ENCODE assay signal across 18 cellular contexts in the genomic region with DNA sequence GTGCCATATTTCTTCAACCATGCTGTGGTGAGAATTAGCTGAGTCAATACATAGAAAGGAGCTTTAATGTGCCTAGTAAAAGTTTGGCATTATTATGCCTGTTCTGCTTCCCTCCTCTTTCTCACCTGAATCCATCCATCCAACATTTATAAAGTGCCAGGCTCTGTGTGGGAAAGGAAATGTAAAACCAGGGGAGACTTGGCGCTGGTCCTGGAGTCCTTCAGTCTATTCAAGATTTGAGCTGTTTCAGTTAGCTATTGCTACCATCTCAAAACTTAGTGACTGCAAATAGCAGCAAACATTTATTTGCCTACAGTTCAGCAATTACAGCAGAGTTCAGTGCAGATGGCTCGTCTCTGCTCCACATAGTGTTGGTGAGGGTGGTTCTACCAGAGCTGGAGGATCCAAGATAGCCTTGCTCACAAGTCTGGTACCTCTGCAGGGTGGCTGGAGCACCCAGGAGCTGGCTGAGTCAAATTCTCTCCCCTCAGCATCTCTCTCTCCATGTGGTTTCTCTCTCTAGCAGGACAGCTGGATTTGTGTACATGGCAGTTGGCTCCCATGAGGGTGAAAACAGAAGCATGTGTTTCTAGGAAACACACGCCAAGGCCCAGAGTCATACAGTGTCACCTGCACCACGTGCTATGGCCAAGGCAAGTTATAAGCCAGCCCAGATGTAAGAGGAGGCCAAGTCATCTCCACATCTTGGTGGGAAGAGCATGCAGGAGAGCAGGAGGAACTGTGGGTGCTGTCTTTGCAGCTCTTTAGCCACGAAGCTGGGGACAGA.
DNase-seq lines count a peak whose midpoint lies in the region; ATAC-seq and TF ChIP-seq lines count a peak whose summit lies in the region.
"Had no signal": no experiment of that assay in that cellular context is flagged by ENCODE, and none has a peak within 500 bp of the region (broad histone marks: within the 10 kb centered on the region; RNA-seq: fewer than 3 reads in every experiment).

No MANE protein-coding gene starts in this region.

- no peak overlapping the region for H3K27ac Mint-ChIP-seq in stimulated activated memory B cell treated with anti-CD40 and anti-IgM and Interleukin-4, amounts not matched to agents 10 μg/mL and 1 μg/mL and 100 μg/mL, for 72 hours
- H3K27ac Mint-ChIP-seq: CD8-positive, alpha-beta T cell had no signal

- intact Hi-C loops in cardiac septum (cut with DNase I): no loop called here
- intact Hi-C loops in left ventricle myocardium inferior (cut with micrococcal nuclease): no loop called here

- peaks cover 20% of the 10 kb centered on the region for H3K36me3 Mint-ChIP-seq in stimulated activated memory B cell treated with anti-CD40 and anti-IgM and Interleukin-4, amounts not matched to agents 10 μg/mL and 1 μg/mL and 100 μg/mL, for 72 hours
- H3K36me3 Mint-ChIP-seq: CD8-positive, alpha-beta T cell had no signal

- H3K36me3 ChIP-seq in left ventricle myocardium inferior: no peaks in the 10 kb centered on the region
- H3K36me3 ChIP-seq: SJSA1 had no signal

- no peak overlapping the region for H3K4me3 Mint-ChIP-seq in stimulated activated memory B cell treated with anti-CD40 and anti-IgM and Interleukin-4, amounts not matched to agents 10 μg/mL and 1 μg/mL and 100 μg/mL, for 72 hours
- H3K4me3 Mint-ChIP-seq: CD8-positive, alpha-beta T cell had no signal

- H3K4me1 ChIP-seq in left ventricle myocardium inferior: no peaks in the 10 kb centered on the region
- H3K4me1 ChIP-seq: SJSA1 had no signal

- peaks cover 30% of the 10 kb centered on the region for H3K4me1 Mint-ChIP-seq in stimulated activated memory B cell treated with anti-CD40 and anti-IgM and Interleukin-4, amounts not matched to agents 10 μg/mL and 1 μg/mL and 100 μg/mL, for 72 hours

- ATAC-seq in stimulated activated memory B cell treated with anti-CD40 and anti-IgM and Interleukin-4, amounts not matched to agents 10 μg/mL and 1 μg/mL and 100 μg/mL, for 72 hours: peak; percentile 14
- no peak for ATAC-seq in GM21786 (IDR thresholded peaks at IDR 0.05; ENCODE audit: unreplicated experiment)
- ATAC-seq: CD8-positive, alpha-beta T cell had no signal

- no peaks in the 10 kb centered on the region for H3K9me3 ChIP-seq in left ventricle myocardium inferior (replicated peaks)
- H3K9me3 ChIP-seq: SJSA1 had no signal

- peak; percentile 33 for DNase-seq in cardiac septum (ENCODE audit: low spot score)
- no peak for DNase-seq in left ventricle myocardium inferior
- DNase-seq in NCI-H1694 treated with DMSO at 0.1 percent for 48 hours (lab: John Stamatoyannopoulos, UW): peak; percentile 72
- DNase-seq in fibroblast of mammary gland (ENCODE audit: low read depth): peak; percentile 31
- DNase-seq in activated CD4-positive, alpha-beta T cell treated with anti-CD3 and anti-CD28 coated beads, Interleukin-2, amount 50 U/mL, for 48 hours: no peak
- DNase-seq in CD1c-positive myeloid dendritic cell (ENCODE audit: extremely low spot score): no peak
- DNase-seq: CD8-positive, alpha-beta T cell; EL; GOT3; Karpas-422; NCI-H2029 treated with DMSO at 0.1 percent for 48 hours; NCI-H2227 treated with DMSO at 0.1 percent for 48 hours; NCI-H526 treated with DMSO at 0.1 percent for 48 hours; NK-92 treated with Interleukin-12 subunit alpha and Interleukin-12 subunit beta, amount 100 ng/mL, for 24 hours; SW 1271 had no signal

- no peaks in the 10 kb centered on the region for H3K27me3 Mint-ChIP-seq in stimulated activated memory B cell treated with anti-CD40 and anti-IgM and Interleukin-4, amounts not matched to agents 10 μg/mL and 1 μg/mL and 100 μg/mL, for 72 hours

- peaks cover 21% of the 10 kb centered on the region for H3K9me3 Mint-ChIP-seq in stimulated activated memory B cell treated with anti-CD40 and anti-IgM and Interleukin-4, amounts not matched to agents 10 μg/mL and 1 μg/mL and 100 μg/mL, for 72 hours

- no peak for TF ChIP-seq CTCF in left ventricle myocardium inferior (IDR thresholded peaks at IDR 0.05; ENCODE audit: borderline replicate concordance)
- no peak for TF ChIP-seq CTCF in fibroblast of mammary gland (conservative IDR thresholded peaks at IDR 0.05; ENCODE audit: control insufficient read depth, insufficient read depth, low read depth, low read length)

- H3K27ac ChIP-seq in left ventricle myocardium inferior (replicated peaks): no peak overlapping the region
- H3K27ac ChIP-seq: SJSA1 had no signal

- H3K4me3 ChIP-seq in left ventricle myocardium inferior: no peak overlapping the region
- H3K4me3 ChIP-seq in fibroblast of mammary gland (ENCODE audit: control insufficient read depth, low read depth, low read length): no peak overlapping the region
- H3K4me3 ChIP-seq: SJSA1 had no signal

- H3K27me3 ChIP-seq in left ventricle myocardium inferior (ENCODE audit: low read depth): no peaks in the 10 kb centered on the region
- H3K27me3 ChIP-seq: SJSA1 had no signal

Comparison
In these comparisons a context has a peak if more than half of its experiments do, and no peak if none do; other contexts are left out.
1. DNase-seq: peak in cardiac septum (single experiment), NCI-H1694 treated with DMSO at 0.1 percent for 48 hours (single experiment) and fibroblast of mammary gland (single experiment); none in left ventricle myocardium inferior (single experiment), activated CD4-positive, alpha-beta T cell treated with anti-CD3 and anti-CD28 coated beads, Interleukin-2, amount 50 U/mL, for 48 hours (0 of 2) and CD1c-positive myeloid dendritic cell (single experiment).